ENCODE assay signal across 8 cellular contexts in genomic region chr20:10469599-10469998, GRCh38. TPM values are rescaled to one million over a fixed set of nuclear protein-coding genes. Genes with fewer than 3 reads are reported as not detected.
A peak's percentile ranks its signal among the peaks of the same experiment; 100 is the strongest.
DNase-seq lines count a peak whose midpoint lies in the region; ATAC-seq, FAIRE-seq and TF ChIP-seq lines count a peak whose summit lies in the region.

No MANE protein-coding gene starts in this region.

- no peaks in the 10 kb centered on the region for H3K9me3 ChIP-seq in testis

- DNase-seq in ELF-1 (ENCODE audit: low read depth, low spot score): peak; percentile 64
- DNase-seq in HT-29 (ENCODE audit: low spot score): peak; percentile 52
- peak; percentile 99 for DNase-seq in NCI-H748 treated with DMSO at 0.1 percent for 48 hours (lab: John Stamatoyannopoulos, UW)
- peak; percentile 24 to 75 for DNase-seq in T47D (ENCODE audit: low read depth in 1 of 2, low spot score in 1 of 2)
- DNase-seq in testis: peak; percentile 40

- no peaks in the 10 kb centered on the region for H3K36me3 ChIP-seq in testis (ENCODE audit: low read depth, missing control alignments)

- intact Hi-C loops in testis (cut with DNase I; ENCODE audit: low total_unique reads): no loop called here

- H3K27me3 ChIP-seq in testis: no peaks in the 10 kb centered on the region

- peak in 2 of 3 experiments; percentile 27 to 40 for TF ChIP-seq CTCF in testis (IDR thresholded peaks at IDR 0.05)

- whole genome bisulfite sequencing in testis, 2 donors: 36 to 54% methylated on average over 7 of the region's 7 CpGs

- peak; percentile 84 for FAIRE-seq in islet of Langerhans (lab: Jason Lieb, UNC)

- in situ Hi-C loops in T47D (cut with HindIII; ENCODE audit: low pct_unique_long_range_greater_than_20kb, low sequenced_read_pairs): no loop called here

- H3K4me3 ChIP-seq in testis: no peak overlapping the region

- ATAC-seq in GM18498 (IDR thresholded peaks at IDR 0.05; ENCODE audit: unreplicated experiment): no peak
- no peak for ATAC-seq in HG02852 (IDR thresholded peaks at IDR 0.05; ENCODE audit: unreplicated experiment)

- H3K4me1 ChIP-seq in testis: peaks cover 10% of the 10 kb centered on the region

- TF ChIP-seq POLR2A in testis (IDR thresholded peaks at IDR 0.05): no peak

- H3K27ac ChIP-seq in testis: no peak overlapping the region

RNA-seq across cellular contexts. Expression of gene SLX4IP, which starts 34.5 kb away (rescaled TPM):
- 1.4 TPM in 2 replicates for total RNA-seq in HT-29 (2014; rRNA removed; shearing (Covaris generic))
- total RNA-seq in testis: 10 to 100 TPM in 1 of 2 donors, 1 to 10 TPM in 1; 9.7 to 10.8 TPM
- 3.8 TPM for polyA plus RNA-seq in testis (ENCODE audit: insufficient read depth, low read depth, low replicate concordance)

RNA-seq across cellular contexts. Expression of gene MKKS, which starts 35.6 kb away (rescaled TPM):
- total RNA-seq in HT-29 (2014; rRNA removed; shearing (Covaris generic)): 4.2 and 5.5 TPM in 2 replicates
- total RNA-seq in testis: 10 to 100 TPM; 15.7 to 16.0 TPM
- 37.1 TPM for polyA plus RNA-seq in testis (ENCODE audit: insufficient read depth, low read depth, low replicate concordance)

Comparison
In these comparisons a context has a peak if more than half of its experiments do, and no peak if none do; other contexts are left out.
1. DNase-seq: peak in every context shown above with its lines; median percentile 99 in NCI-H748 treated with DMSO at 0.1 percent for 48 hours; 64 in ELF-1; 52 in HT-29; 50 in T47D; 40 in testis.